Comparison of ENCODE assay signal across 7 cellular contexts in genomic region chr13:30551194-30551593, GRCh38.
DNase-seq lines count a peak whose midpoint lies in the region; ATAC-seq, FAIRE-seq and TF ChIP-seq lines count a peak whose summit lies in the region.

No MANE protein-coding gene starts in this region.

- H3K27me3 ChIP-seq in GM23338 (ENCODE audit: insufficient read depth) (no peaks in the 10 kb centered on the region), small intestine (ENCODE audit: control insufficient read depth in 2 of 2, insufficient read depth in 2 of 2, low read length in 2 of 2) (no peaks in the 10 kb centered on the region)

- no peak for FAIRE-seq in small intestine (lab: Jason Lieb, UNC)

- H3K79me2 ChIP-seq in GM23338 (replicated peaks; ENCODE audit: insufficient read depth) (no peaks in the 10 kb centered on the region), OCI-LY7 (ENCODE audit: insufficient read depth, low read depth, low read length) (no peaks in the 10 kb centered on the region)

- intact Hi-C loops in OCI-LY7 (cut with micrococcal nuclease; ENCODE audit: unreplicated experiment), result loop anchor here (1.0 to 5.0 kb wide), 4 partner anchors 84 to 419 kb away; no protein-coding TSS in a partner anchor

- H3K9me3 ChIP-seq in OCI-LY7 (ENCODE audit: low read length), result no peaks in the 10 kb centered on the region
- no peaks in the 10 kb centered on the region for H3K9me3 ChIP-seq in small intestine (ENCODE audit: control insufficient read depth, low read depth)

- H3K9me3 Mint-ChIP-seq in GM23338, result no peaks in the 10 kb centered on the region
- H3K9me3 Mint-ChIP-seq in activated T-cell treated with anti-CD3 and anti-CD28 coated beads, Interleukin-2, amount 50 U/mL, for 24 hours, result no peaks in the 10 kb centered on the region

- H3K27me3 Mint-ChIP-seq in GM23338 (ENCODE audit: insufficient read depth, low read depth, poor library complexity), result peaks cover 2% of the 10 kb centered on the region
- H3K27me3 Mint-ChIP-seq in activated T-cell treated with anti-CD3 and anti-CD28 coated beads, Interleukin-2, amount 50 U/mL, for 24 hours, result no peaks in the 10 kb centered on the region

- no peaks in the 10 kb centered on the region for H3K4me1 Mint-ChIP-seq in GM23338
- peaks cover 2% of the 10 kb centered on the region for H3K4me1 Mint-ChIP-seq in activated T-cell treated with anti-CD3 and anti-CD28 coated beads, Interleukin-2, amount 50 U/mL, for 24 hours (ENCODE audit: low read depth)

- 61 to 76% (median 65%) methylated on average over 2 of the region's 2 CpGs for WGBS in small intestine, 3 donors

- TF ChIP-seq CTCF in GM23338 (conservative IDR thresholded peaks at IDR 0.05; ENCODE audit: low read depth in 2 of 2) (peak; percentile 58 to 74), OCI-LY7 (conservative IDR thresholded peaks at IDR 0.05; ENCODE audit: low read length) (peak; percentile 93), epithelial cell of proximal tubule (conservative IDR thresholded peaks at IDR 0.05; ENCODE audit: low read depth, low read length) (peak; percentile 64)

- no peak overlapping the region for H3K27ac Mint-ChIP-seq in GM23338
- H3K27ac Mint-ChIP-seq in activated T-cell treated with anti-CD3 and anti-CD28 coated beads, Interleukin-2, amount 50 U/mL, for 24 hours, result no peak overlapping the region

- CTCF ChIA-PET in OCI-LY7 (lab: Charles Lee; ENCODE audit: unreplicated experiment), result no interaction called here

- no TSS peak for BruUV-seq in OCI-LY7 (replicated peaks; lab: Mats Ljungman, UMichigan)

- H3K36me3 Mint-ChIP-seq in GM23338 (ENCODE audit: low read depth), result no peaks in the 10 kb centered on the region
- H3K36me3 Mint-ChIP-seq in activated T-cell treated with anti-CD3 and anti-CD28 coated beads, Interleukin-2, amount 50 U/mL, for 24 hours (ENCODE audit: low read depth), result no peaks in the 10 kb centered on the region

- H3K4me3 Mint-ChIP-seq in GM23338, result no peak overlapping the region
- no peak overlapping the region for H3K4me3 Mint-ChIP-seq in activated T-cell treated with anti-CD3 and anti-CD28 coated beads, Interleukin-2, amount 50 U/mL, for 24 hours

- H3K36me3 ChIP-seq in GM23338 (ENCODE audit: insufficient read depth), result no peaks in the 10 kb centered on the region
- H3K36me3 ChIP-seq in OCI-LY7 (ENCODE audit: insufficient read depth, low read length), result no peaks in the 10 kb centered on the region
- H3K36me3 ChIP-seq in small intestine (ENCODE audit: control insufficient read depth in 2 of 2, insufficient read depth in 2 of 2, low read length in 2 of 2), result no peaks in the 10 kb centered on the region

- peak; percentile 55 for DNase-seq in EH (ENCODE audit: low read depth)
- DNase-seq in GM23338 (ENCODE audit: low spot score), result peak; percentile 70
- peak; percentile 83 for DNase-seq in OCI-LY7 (ENCODE audit: low spot score)
- no peak for DNase-seq in epithelial cell of proximal tubule (ENCODE audit: low read depth)
- peak; percentile 46 for DNase-seq in small intestine
- DNase-seq in NCI-H2029 treated with DMSO at 0.1 percent for 48 hours (lab: John Stamatoyannopoulos, UW), result no peak
- no peak for DNase-seq in activated T-cell treated with anti-CD3 and anti-CD28 coated beads, Interleukin-2, amount 50 U/mL, for 24 hours

- H3K9me2 ChIP-seq in GM23338 (ENCODE audit: insufficient read depth) (no peaks in the 10 kb centered on the region), OCI-LY7 (ENCODE audit: insufficient read depth, low read length) (no peaks in the 10 kb centered on the region)

- H3K4me3 ChIP-seq in GM23338 (no peak overlapping the region), OCI-LY7 (ENCODE audit: low read depth, low read length, poor library complexity, severe bottlenecking) (no peak overlapping the region), epithelial cell of proximal tubule (ENCODE audit: low read depth, low read length) (no peak overlapping the region), small intestine (ENCODE audit: low read depth in 1 of 2, low read length in 2 of 2) (no peak overlapping the region)

- peak; percentile 92 for ATAC-seq in GM23338

- no peaks in the 10 kb centered on the region for H3F3A ChIP-seq in GM23338 (replicated peaks; ENCODE audit: low read depth)

- POLR2A ChIA-PET in OCI-LY7 (lab: Charles Lee), result interaction anchor here (1.0 kb wide), 1 partner anchor 10 kb away, joined by 3 read pairs; no protein-coding TSS in a partner anchor

- no peak overlapping the region for H2AFZ ChIP-seq in GM23338
- peak overlapping the region; percentile 43; the same call in 1 of the 2 replicates for H2AFZ ChIP-seq in OCI-LY7 (ENCODE audit: low read length)

- no peaks in the 10 kb centered on the region for H3K4me1 ChIP-seq in GM23338 (ENCODE audit: insufficient read depth)
- H3K4me1 ChIP-seq in OCI-LY7 (ENCODE audit: insufficient read depth, low read length, poor library complexity, severe bottlenecking), result peaks cover 25% of the 10 kb centered on the region
- no peaks in the 10 kb centered on the region for H3K4me1 ChIP-seq in small intestine (ENCODE audit: control insufficient read depth in 2 of 2, insufficient read depth in 1 of 2, low read depth in 1 of 2, low read length in 1 of 2)

- H4K20me1 ChIP-seq in GM23338 (replicated peaks; ENCODE audit: insufficient read depth) (no peaks in the 10 kb centered on the region), OCI-LY7 (ENCODE audit: insufficient read depth, low read length) (no peaks in the 10 kb centered on the region)

- H3K4me2 ChIP-seq in GM23338 (no peak overlapping the region), OCI-LY7 (ENCODE audit: low read length) (no peak overlapping the region)

- H3K27ac ChIP-seq in GM23338 (ENCODE audit: low read depth), result no peak overlapping the region
- H3K27ac ChIP-seq in OCI-LY7 (ENCODE audit: low read depth, low read length, poor library complexity, severe bottlenecking), result no peak overlapping the region
- H3K27ac ChIP-seq in small intestine (ENCODE audit: low read depth in 1 of 2, low read length in 1 of 2), result no peak overlapping the region

TF ChIP-seq in GM23338, 12 proteins besides CTCF, POLR2A, EP300 and RAD21 (continues in another document):
- TF ChIP-seq NANOG (IDR thresholded peaks at IDR 0.05; ENCODE audit: borderline replicate concordance) (no peak), EZH2 (IDR thresholded peaks at IDR 0.05; ENCODE audit: low read depth, unreplicated experiment) (no peak), CREB1 (CRISPR knock-in tag; IDR thresholded peaks at IDR 0.05; ENCODE audit: low read depth) (no peak), ZNF462 (CRISPR knock-in tag; IDR thresholded peaks at IDR 0.05) (no peak)

Comparison
In these comparisons a context has a peak if more than half of its experiments do, and no peak if none do; other contexts are left out.
1. DNase-seq: peak in EH (single experiment), GM23338 (single experiment), OCI-LY7 (single experiment) and small intestine (single experiment); none in epithelial cell of proximal tubule (single experiment), NCI-H2029 treated with DMSO at 0.1 percent for 48 hours (single experiment) and activated T-cell treated with anti-CD3 and anti-CD28 coated beads, Interleukin-2, amount 50 U/mL, for 24 hours (single experiment).
2. Peak in every context shown above with its lines, with median percentiles within 50 percentile points of each other: CTCF ChIP-seq.